In genomic region chr2:197237720-197238370, GRCh38 we compare ENCODE assay signal across 11 cellular contexts.
DNase-seq lines count a peak whose midpoint lies in the region; ATAC-seq and TF ChIP-seq lines count a peak whose summit lies in the region.
"Had no signal": no experiment of that assay in that cellular context is flagged by ENCODE, and none has a peak within 500 bp of the region (broad histone marks: within the 10 kb centered on the region; RNA-seq: fewer than 3 reads in every experiment).

No MANE protein-coding gene starts in this region.

- H3K9me3 ChIP-seq in mammary epithelial cell (replicated peaks; ENCODE audit: insufficient read depth, low read length), result no peaks in the 10 kb centered on the region
- H3K9me3 ChIP-seq: ovary had no signal

- no peaks in the 10 kb centered on the region for H3K27me3 ChIP-seq in H7 (ENCODE audit: control insufficient read depth, insufficient read depth, low read length)
- H3K27me3 ChIP-seq in mammary epithelial cell (ENCODE audit: insufficient read depth, low read length), result no peaks in the 10 kb centered on the region
- H3K27me3 ChIP-seq: ovary had no signal

- no peak overlapping the region for H3K27ac ChIP-seq in mammary epithelial cell (ENCODE audit: insufficient read depth, low read depth, low read length)
- H3K27ac ChIP-seq: ovary had no signal

- intact Hi-C loops in mammary epithelial cell (cut with micrococcal nuclease), result no loop called here

- in situ Hi-C loops in mammary epithelial cell (cut with MboI; ENCODE audit: low sequenced_read_pairs in 2 of 2), result no loop called here

- dilution Hi-C loops in mammary epithelial cell (cut with HindIII; ENCODE audit: low sequenced_read_pairs), result no loop called here

- CTCF ChIA-PET in mammary epithelial cell (lab: Charles Lee; ENCODE audit: low non-redundant PET), result no interaction called here

- H3K36me3 ChIP-seq in H7 (replicated peaks; ENCODE audit: control insufficient read depth, insufficient read depth, low read length), result no peaks in the 10 kb centered on the region
- no peaks in the 10 kb centered on the region for H3K36me3 ChIP-seq in mammary epithelial cell (ENCODE audit: insufficient read depth, low read length)
- H3K36me3 ChIP-seq: ovary had no signal

- no peaks in the 10 kb centered on the region for H3K27me3 Mint-ChIP-seq in natural killer cell treated with Interleukin-12 subunit alpha and Interleukin-12 subunit beta and Interleukin-15 and Interleukin-18, amount 100 ng/mL, for 72 hours

- peaks cover 77 to 86% of the 10 kb centered on the region in 2 donors for H3K4me1 Mint-ChIP-seq in natural killer cell treated with Interleukin-12 subunit alpha and Interleukin-12 subunit beta and Interleukin-15 and Interleukin-18, amount 100 ng/mL, for 72 hours (ENCODE audit: low read depth in 2 of 2)

- H3K27ac Mint-ChIP-seq in natural killer cell treated with Interleukin-12 subunit alpha and Interleukin-12 subunit beta and Interleukin-15 and Interleukin-18, amount 100 ng/mL, for 72 hours, result peak overlapping the region; percentile 92

- H3K79me2 ChIP-seq in mammary epithelial cell (ENCODE audit: insufficient read depth, low read length), result no peaks in the 10 kb centered on the region

- H3K4me3 ChIP-seq in H7 (ENCODE audit: insufficient read depth, low read depth, low read length) (no peak overlapping the region), mammary epithelial cell (replicated peaks in 1 of 3; ENCODE audit: insufficient read depth in 1 of 3, low read depth in 2 of 3, low read length in 3 of 3) (no peak overlapping the region)
- H3K4me3 ChIP-seq: ovary had no signal

- no peak overlapping the region for H2AFZ ChIP-seq in mammary epithelial cell (ENCODE audit: low read depth, low read length)

- no peak for TF ChIP-seq CTCF in mammary epithelial cell (conservative IDR thresholded peaks at IDR 0.05 in 1 of 2, IDR thresholded peaks at IDR 0.05 in 1 of 2; ENCODE audit: extremely low read depth in 1 of 2, insufficient read depth in 1 of 2, low read depth in 1 of 2, low read length in 2 of 2)

- H3K4me2 ChIP-seq in mammary epithelial cell (ENCODE audit: insufficient read depth, low read depth, low read length), result no peak overlapping the region

- no peaks in the 10 kb centered on the region for H3K4me1 ChIP-seq in mammary epithelial cell (ENCODE audit: insufficient read depth, low read length)

- peaks cover under 1% of the 10 kb centered on the region for H3K36me3 Mint-ChIP-seq in natural killer cell treated with Interleukin-12 subunit alpha and Interleukin-12 subunit beta and Interleukin-15 and Interleukin-18, amount 100 ng/mL, for 72 hours

- 99% methylated on average over 4 of the region's 4 CpGs for WGBS in mammary epithelial cell (ENCODE audit: low coverage, missing lambda C conversion rate)

- ATAC-seq in GM18520 (IDR thresholded peaks at IDR 0.05; ENCODE audit: unreplicated experiment) (peak; percentile 41), GM21737 (IDR thresholded peaks at IDR 0.05; ENCODE audit: unreplicated experiment) (peak; percentile 36), HG03175 (IDR thresholded peaks at IDR 0.05; ENCODE audit: unreplicated experiment) (no peak)
- peak; percentile 78 to 89 for ATAC-seq in natural killer cell treated with Interleukin-12 subunit alpha and Interleukin-12 subunit beta and Interleukin-15 and Interleukin-18, amount 100 ng/mL, for 72 hours

- H3K9me3 Mint-ChIP-seq in natural killer cell treated with Interleukin-12 subunit alpha and Interleukin-12 subunit beta and Interleukin-15 and Interleukin-18, amount 100 ng/mL, for 72 hours, result no peaks in the 10 kb centered on the region

- DNase-seq in NCI-H69 (lab: John Stamatoyannopoulos, UW) (peak; percentile 4), 8988T (no peak), H7 (no peak), mammary epithelial cell (no peak)
- DNase-seq in natural killer cell treated with Interleukin-12 subunit alpha and Interleukin-12 subunit beta and Interleukin-15 and Interleukin-18, amount 100 ng/mL, for 72 hours (ENCODE audit: low spot score), result no peak
- DNase-seq: NCI-H1694, ovary, Right ventricle myocardium superior had no signal

- BruUV-seq in mammary epithelial cell (replicated peaks; lab: Mats Ljungman, UMichigan), result no TSS peak

- H3K4me3 Mint-ChIP-seq in natural killer cell treated with Interleukin-12 subunit alpha and Interleukin-12 subunit beta and Interleukin-15 and Interleukin-18, amount 100 ng/mL, for 72 hours, result peak overlapping the region; percentile 85

- no peak overlapping the region for H3K9ac ChIP-seq in mammary epithelial cell (ENCODE audit: insufficient read depth, low read length)

- H4K20me1 ChIP-seq in mammary epithelial cell (ENCODE audit: insufficient read depth, low read length), result no peaks in the 10 kb centered on the region
